1 cellular context compared by ENCODE assay signal in the genomic region with DNA sequence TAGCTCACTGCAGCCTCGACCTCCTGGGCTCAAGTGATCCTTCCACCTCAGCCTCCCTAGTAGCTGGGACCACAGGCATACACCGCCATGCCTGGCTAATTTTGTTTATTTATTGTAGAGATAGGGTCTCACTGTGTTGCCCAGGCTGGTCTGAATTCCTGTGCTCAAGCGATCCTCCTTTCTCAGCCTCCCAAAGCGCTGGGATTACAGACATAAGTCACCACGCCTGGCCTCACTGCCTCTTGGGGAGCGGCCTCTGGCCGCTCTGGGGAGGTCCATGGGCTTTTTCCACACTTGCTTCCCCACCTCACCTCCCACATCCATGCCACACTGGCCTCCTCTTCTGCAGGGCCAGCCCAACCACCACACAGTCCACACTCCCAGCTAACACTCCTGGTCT.
TF ChIP-seq lines count a peak whose summit lies in the region.

No MANE protein-coding gene starts in this region.

TF ChIP-seq in HepG2, 621 proteins besides CTCF, POLR2A, EP300 and RAD21:
- no peak for TF ChIP-seq ZNF337 (CRISPR knock-in tag; IDR thresholded peaks at IDR 0.05; ENCODE audit: borderline replicate concordance, low read depth)
- TF ChIP-seq SP5 (CRISPR knock-in tag; IDR thresholded peaks at IDR 0.05; ENCODE audit: borderline replicate concordance, low read depth): no peak
- no peak for TF ChIP-seq GATAD1 (CRISPR knock-in tag; IDR thresholded peaks at IDR 0.05)
- TF ChIP-seq ZNF781 (CRISPR knock-in tag; IDR thresholded peaks at IDR 0.05; ENCODE audit: borderline replicate concordance, not compliant biosample characterization): no peak
- TF ChIP-seq, protein P1, sequence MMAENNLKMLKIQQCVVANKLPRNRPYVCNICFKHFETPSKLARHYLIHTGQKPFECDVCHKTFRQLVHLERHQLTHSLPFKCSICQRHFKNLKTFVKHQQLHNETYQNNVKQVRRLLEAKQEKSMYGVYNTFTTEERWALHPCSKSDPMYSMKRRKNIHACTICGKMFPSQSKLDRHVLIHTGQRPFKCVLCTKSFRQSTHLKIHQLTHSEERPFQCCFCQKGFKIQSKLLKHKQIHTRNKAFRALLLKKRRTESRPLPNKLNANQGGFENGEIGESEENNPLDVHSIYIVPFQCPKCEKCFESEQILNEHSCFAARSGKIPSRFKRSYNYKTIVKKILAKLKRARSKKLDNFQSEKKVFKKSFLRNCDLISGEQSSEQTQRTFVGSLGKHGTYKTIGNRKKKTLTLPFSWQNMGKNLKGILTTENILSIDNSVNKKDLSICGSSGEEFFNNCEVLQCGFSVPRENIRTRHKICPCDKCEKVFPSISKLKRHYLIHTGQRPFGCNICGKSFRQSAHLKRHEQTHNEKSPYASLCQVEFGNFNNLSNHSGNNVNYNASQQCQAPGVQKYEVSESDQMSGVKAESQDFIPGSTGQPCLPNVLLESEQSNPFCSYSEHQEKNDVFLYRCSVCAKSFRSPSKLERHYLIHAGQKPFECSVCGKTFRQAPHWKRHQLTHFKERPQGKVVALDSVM (CRISPR knock-in tag; IDR thresholded peaks at IDR 0.05): peak; percentile 22; the same call in 1 of the 2 replicates
- no peak for TF ChIP-seq KLF9 (CRISPR knock-in tag; IDR thresholded peaks at IDR 0.05; ENCODE audit: low read depth)
- TF ChIP-seq, protein P2, sequence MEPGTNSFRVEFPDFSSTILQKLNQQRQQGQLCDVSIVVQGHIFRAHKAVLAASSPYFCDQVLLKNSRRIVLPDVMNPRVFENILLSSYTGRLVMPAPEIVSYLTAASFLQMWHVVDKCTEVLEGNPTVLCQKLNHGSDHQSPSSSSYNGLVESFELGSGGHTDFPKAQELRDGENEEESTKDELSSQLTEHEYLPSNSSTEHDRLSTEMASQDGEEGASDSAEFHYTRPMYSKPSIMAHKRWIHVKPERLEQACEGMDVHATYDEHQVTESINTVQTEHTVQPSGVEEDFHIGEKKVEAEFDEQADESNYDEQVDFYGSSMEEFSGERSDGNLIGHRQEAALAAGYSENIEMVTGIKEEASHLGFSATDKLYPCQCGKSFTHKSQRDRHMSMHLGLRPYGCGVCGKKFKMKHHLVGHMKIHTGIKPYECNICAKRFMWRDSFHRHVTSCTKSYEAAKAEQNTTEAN (CRISPR knock-in tag; conservative IDR thresholded peaks at IDR 0.05): no peak
- TF ChIP-seq, protein P3, sequence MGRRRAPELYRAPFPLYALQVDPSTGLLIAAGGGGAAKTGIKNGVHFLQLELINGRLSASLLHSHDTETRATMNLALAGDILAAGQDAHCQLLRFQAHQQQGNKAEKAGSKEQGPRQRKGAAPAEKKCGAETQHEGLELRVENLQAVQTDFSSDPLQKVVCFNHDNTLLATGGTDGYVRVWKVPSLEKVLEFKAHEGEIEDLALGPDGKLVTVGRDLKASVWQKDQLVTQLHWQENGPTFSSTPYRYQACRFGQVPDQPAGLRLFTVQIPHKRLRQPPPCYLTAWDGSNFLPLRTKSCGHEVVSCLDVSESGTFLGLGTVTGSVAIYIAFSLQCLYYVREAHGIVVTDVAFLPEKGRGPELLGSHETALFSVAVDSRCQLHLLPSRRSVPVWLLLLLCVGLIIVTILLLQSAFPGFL (CRISPR knock-in tag; IDR thresholded peaks at IDR 0.05): no peak
- TF ChIP-seq, protein P4, sequence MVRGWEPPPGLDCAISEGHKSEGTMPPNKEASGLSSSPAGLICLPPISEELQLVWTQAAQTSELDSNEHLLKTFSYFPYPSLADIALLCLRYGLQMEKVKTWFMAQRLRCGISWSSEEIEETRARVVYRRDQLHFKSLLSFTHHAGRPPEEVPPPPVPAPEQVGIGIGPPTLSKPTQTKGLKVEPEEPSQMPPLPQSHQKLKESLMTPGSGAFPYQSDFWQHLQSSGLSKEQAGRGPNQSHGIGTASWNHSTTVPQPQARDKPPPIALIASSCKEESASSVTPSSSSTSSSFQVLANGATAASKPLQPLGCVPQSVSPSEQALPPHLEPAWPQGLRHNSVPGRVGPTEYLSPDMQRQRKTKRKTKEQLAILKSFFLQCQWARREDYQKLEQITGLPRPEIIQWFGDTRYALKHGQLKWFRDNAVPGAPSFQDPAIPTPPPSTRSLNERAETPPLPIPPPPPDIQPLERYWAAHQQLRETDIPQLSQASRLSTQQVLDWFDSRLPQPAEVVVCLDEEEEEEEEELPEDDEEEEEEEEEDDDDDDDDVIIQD (CRISPR knock-in tag; IDR thresholded peaks at IDR 0.05; ENCODE audit: low read depth): no peak
- peak; percentile 70; the same call in 1 of the 2 replicates for TF ChIP-seq ZNF121 (CRISPR knock-in tag; IDR thresholded peaks at IDR 0.05)
- TF ChIP-seq BRD4 (CRISPR knock-in tag; IDR thresholded peaks at IDR 0.05): no peak
- no peak for TF ChIP-seq KLF16 (CRISPR knock-in tag; IDR thresholded peaks at IDR 0.05)
TF ChIP-seq in HepG2: peak in this region for 2.
